Comparison of ENCODE assay signal across 13 cellular contexts in the genomic region with DNA sequence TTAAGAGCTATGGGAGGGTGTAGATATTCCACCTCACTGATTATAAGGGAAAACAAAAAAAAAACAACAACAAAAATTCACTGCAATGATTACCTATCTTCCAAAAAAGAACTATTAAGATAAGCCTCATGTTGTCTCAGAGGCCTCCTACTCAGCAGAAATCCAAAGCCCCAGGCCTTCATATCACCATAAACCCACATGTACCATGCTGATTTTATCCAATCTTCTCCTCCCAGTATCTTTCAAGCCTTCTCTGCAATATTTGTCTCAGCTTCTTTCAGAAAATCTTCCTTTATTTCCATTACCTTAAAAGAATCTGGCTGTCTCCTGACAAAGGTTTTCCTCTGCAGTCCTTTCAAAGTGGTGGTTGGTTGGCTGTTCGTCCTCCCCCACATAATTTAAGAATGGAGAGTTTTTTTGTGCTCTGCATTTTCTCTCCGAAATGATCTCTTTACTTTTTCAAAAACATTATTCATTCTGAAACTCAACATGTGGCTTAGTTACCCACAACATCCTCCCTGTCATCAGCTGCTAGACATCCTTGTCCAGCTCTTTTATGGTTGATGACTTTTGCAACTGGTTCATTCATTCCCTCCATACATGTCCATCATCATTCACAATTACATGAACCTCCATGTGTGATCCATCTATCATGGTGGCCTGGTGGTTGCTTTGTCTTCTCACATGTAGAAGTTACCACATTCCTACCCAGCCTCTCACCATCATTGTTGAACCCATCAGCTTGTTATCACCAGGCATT. TPM values are rescaled to one million over a fixed set of nuclear protein-coding genes. Genes with fewer than 3 reads are reported as not detected.
DNase-seq lines count a peak whose midpoint lies in the region; ATAC-seq and TF ChIP-seq lines count a peak whose summit lies in the region.
"Had no signal": no experiment of that assay in that cellular context is flagged by ENCODE, and none has a peak within 500 bp of the region (broad histone marks: within the 10 kb centered on the region; RNA-seq: fewer than 3 reads in every experiment).

No MANE protein-coding gene starts in this region.

- peak; percentile 1 for DNase-seq in activated CD4-positive, alpha-beta T cell treated with anti-CD3 and anti-CD28 coated beads for 48 hours
- DNase-seq in activated CD4-positive, alpha-beta T cell treated with anti-CD3 and anti-CD28 coated beads, Interleukin-2, amount 50 U/mL, for 1 hour = no peak
- no peak for DNase-seq in Right ventricle myocardium inferior (ENCODE audit: missing footprints)
- DNase-seq in body of pancreas = no peak
- no peak for DNase-seq in NCI-H510A (lab: John Stamatoyannopoulos, UW)
- DNase-seq: EL, NCI-H2081 treated with DMSO at 0.1 percent for 48 hours had no signal

- H2AFZ ChIP-seq in parathyroid adenoma = peak overlapping the region; percentile 31

- no peak overlapping the region for H3K9ac ChIP-seq in parathyroid adenoma

- H3K4me3 ChIP-seq in parathyroid adenoma (ENCODE audit: low read depth, low read length) (no peak overlapping the region), body of pancreas (no peak overlapping the region)
- H3K4me3 ChIP-seq: suprapubic skin had no signal

- no peak for TF ChIP-seq POLR2A in body of pancreas (IDR thresholded peaks at IDR 0.05)

- H3K9me3 ChIP-seq in parathyroid adenoma (ENCODE audit: control insufficient read depth, low read length) (no peaks in the 10 kb centered on the region), body of pancreas (no peaks in the 10 kb centered on the region)
- H3K9me3 ChIP-seq: suprapubic skin had no signal

- H3K4me1 ChIP-seq in parathyroid adenoma (peaks cover 6% of the 10 kb centered on the region), body of pancreas (no peaks in the 10 kb centered on the region)
- H3K4me1 ChIP-seq: suprapubic skin had no signal

- H3K4me2 ChIP-seq in parathyroid adenoma (ENCODE audit: low read length) = no peak overlapping the region

- ATAC-seq in GM21737 (IDR thresholded peaks at IDR 0.05; ENCODE audit: unreplicated experiment) = peak; percentile 76
- peak; percentile 83 for ATAC-seq in HG03378 (IDR thresholded peaks at IDR 0.05; ENCODE audit: unreplicated experiment)
- ATAC-seq in Right ventricle myocardium inferior = no peak
- no peak for ATAC-seq in body of pancreas

- no peaks in the 10 kb centered on the region for H3K79me2 ChIP-seq in parathyroid adenoma

- no peak for TF ChIP-seq CTCF in parathyroid adenoma (IDR thresholded peaks at IDR 0.05)
- no peak for TF ChIP-seq CTCF in body of pancreas (IDR thresholded peaks at IDR 0.05)

- H3K27me3 ChIP-seq in parathyroid adenoma (ENCODE audit: control insufficient read depth, insufficient read depth, low read length) (no peaks in the 10 kb centered on the region), body of pancreas (no peaks in the 10 kb centered on the region)
- H3K27me3 ChIP-seq: suprapubic skin had no signal

- 60 to 64% methylated on average over 2 of the region's 2 CpGs for whole genome bisulfite sequencing in body of pancreas, 2 donors

- H3K36me3 ChIP-seq in parathyroid adenoma (ENCODE audit: control insufficient read depth, insufficient read depth, low read length) (no peaks in the 10 kb centered on the region), body of pancreas (replicated peaks in 1 of 2; ENCODE audit: insufficient read depth in 1 of 2, low read depth in 2 of 2) (no peaks in the 10 kb centered on the region)
- H3K36me3 ChIP-seq: suprapubic skin had no signal

- intact Hi-C loops in Right ventricle myocardium inferior (cut with DNase I) (no loop called here), body of pancreas (cut with DNase I) (no loop called here)

- H3K27ac ChIP-seq in parathyroid adenoma (no peak overlapping the region), body of pancreas (no peak overlapping the region)
- H3K27ac ChIP-seq: suprapubic skin had no signal

RNA-seq across cellular contexts. Expression of a gene that starts 2.9 kb away (rescaled TPM):
- total RNA-seq in Right ventricle myocardium inferior (not detected), body of pancreas (not detected)
- total RNA-seq: myocyte; suprapubic skin; T-helper 1 cell treated with Interleukin-12 subunit alpha and Interleukin-12 subunit beta and Interleukin-4 antibody, amounts not matched to agents 30 ng/mL and 1 ng/mL, for 36 hours had no signal

RNA-seq across cellular contexts. Expression of a gene that starts 50.1 kb away (rescaled TPM):
- total RNA-seq in Right ventricle myocardium inferior = not detected
- total RNA-seq in body of pancreas = not detected
- total RNA-seq: myocyte; suprapubic skin; T-helper 1 cell treated with Interleukin-12 subunit alpha and Interleukin-12 subunit beta and Interleukin-4 antibody, amounts not matched to agents 30 ng/mL and 1 ng/mL, for 36 hours had no signal

RNA-seq across cellular contexts. Expression of a gene that starts 52.7 kb away (rescaled TPM):
- not detected for total RNA-seq in Right ventricle myocardium inferior
- not detected for total RNA-seq in body of pancreas
- total RNA-seq: myocyte; suprapubic skin; T-helper 1 cell treated with Interleukin-12 subunit alpha and Interleukin-12 subunit beta and Interleukin-4 antibody, amounts not matched to agents 30 ng/mL and 1 ng/mL, for 36 hours had no signal

Comparison
In these comparisons a context has a peak if more than half of its experiments do, and no peak if none do; other contexts are left out.
1. ATAC-seq: peak in GM21737 (single experiment) and HG03378 (single experiment); none in Right ventricle myocardium inferior (single experiment) and body of pancreas (single experiment).